In the genomic region with DNA sequence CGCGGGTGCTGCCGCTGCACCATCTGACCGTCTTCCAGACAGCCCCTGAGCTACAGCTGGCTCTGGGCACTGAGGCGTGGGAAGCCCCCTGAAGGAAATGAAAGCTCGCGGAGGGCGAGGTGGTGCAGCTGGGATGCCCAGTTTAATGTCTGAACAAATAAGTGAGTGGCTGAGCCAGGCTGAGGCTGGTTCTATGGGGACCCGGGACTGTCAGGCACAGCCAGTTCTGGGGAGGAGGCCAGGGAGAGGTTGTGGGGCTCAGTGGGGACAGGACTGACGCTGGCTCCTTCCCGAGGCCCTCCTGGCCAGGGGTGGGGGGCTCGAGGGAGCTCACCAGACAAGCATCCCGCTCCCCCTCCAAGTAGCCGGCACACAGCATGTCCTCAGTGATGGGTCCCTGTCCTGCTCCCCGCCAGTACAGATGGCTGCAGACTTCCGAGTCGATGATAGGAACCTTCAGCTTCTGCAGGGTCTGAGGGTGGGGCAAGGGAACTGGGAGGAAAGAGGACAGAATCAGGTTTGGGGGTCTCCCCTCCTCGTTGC, we compare ENCODE assay signal across 30 cellular contexts. TPM values are rescaled to one million over a fixed set of nuclear protein-coding genes. Genes with fewer than 3 reads are reported as not detected.
"Had no signal": no experiment of that assay in that cellular context is flagged by ENCODE, and none has a peak within 500 bp of the region (broad histone marks: within the 10 kb centered on the region; RNA-seq: fewer than 3 reads in every experiment).

No MANE protein-coding gene starts in this region.

- DNase-seq: activated CD4-positive, alpha-beta T cell treated with anti-CD3 and anti-CD28 coated beads, Interleukin-2, amount 10 ng/mL, durations not matched to agents 24 days and 14 days; activated CD4-positive, alpha-beta T cell treated with anti-CD3 and anti-CD28 coated beads, Interleukin-2, amount 50 U/mL, for 4 hours; activated CD8-positive, alpha-beta T cell treated with anti-CD3 and anti-CD28 coated beads for 36 hours; activated gamma-delta T cell treated with Interleukin-2 at 50 U/mL for 16 hours; activated naive CD4-positive, alpha-beta T cell treated with anti-CD3 and anti-CD28 coated beads for 36 hours; activated T-cell treated with anti-CD3 and anti-CD28 coated beads for 4 hours; activated T-cell treated with anti-CD3 and anti-CD28 coated beads, Interleukin-2, amount 50 U/mL, for 4 hours; adrenal gland; body of pancreas; cerebellar nuclear complex; Karpas-422; NCI-H1105; NCI-H1436; NCI-H1694; NCI-H1930; NCI-H2081 treated with DMSO at 0.1 percent for 48 hours; NCI-H226; NCI-H446 treated with DMSO at 0.1 percent for 48 hours; NCI-H524; RPMI8226; SIG-M5 had no signal

- H3K27ac Mint-ChIP-seq: activated CD4-positive, alpha-beta T cell treated with anti-CD3 and anti-CD28 coated beads, Interleukin-2, amount 10 ng/mL, durations not matched to agents 24 days and 14 days; activated CD8-positive, alpha-beta T cell treated with anti-CD3 and anti-CD28 coated beads for 36 hours; activated naive CD4-positive, alpha-beta T cell treated with anti-CD3 and anti-CD28 coated beads for 36 hours; activated naive CD4-positive, alpha-beta T cell treated with anti-CD3 and anti-CD28 coated beads, Interleukin-2, amount 50 U/mL, for 72 hours; activated T-helper 1 cell treated with anti-CD3 and anti-CD28 coated beads, Interleukin-12 subunit alpha, Interleukin-12 subunit beta, Interleukin-2, Interleukin-4 antibody, amounts not matched to agents 30 ng/mL and 10 ng/mL and 1 ng/mL, durations not matched to agents 14 hours and 24 hours and 36 hours; T-helper 1 cell treated with Interleukin-12 subunit alpha and Interleukin-12 subunit beta and Interleukin-4 antibody, amounts not matched to agents 30 μg/mL and 1 μg/mL, for 36 hours; T-helper 2 cell treated with Interferon-gamma antibody and Interleukin-4, amounts not matched to agents 5 μg/mL and 100 μg/mL, for 36 hours had no signal

- H3K27me3 ChIP-seq: body of pancreas, Peyer's patch had no signal

- H3K36me3 ChIP-seq: adrenal gland, breast epithelium, Peyer's patch had no signal

- ATAC-seq: activated CD8-positive, alpha-beta T cell treated with anti-CD3 and anti-CD28 coated beads for 36 hours; activated naive CD4-positive, alpha-beta T cell treated with anti-CD3 and anti-CD28 coated beads, Interleukin-2, amount 50 U/mL, for 72 hours; activated T-cell treated with anti-CD3 and anti-CD28 coated beads, Interleukin-2, amount 50 U/mL, for 4 hours; body of pancreas had no signal

- H3K27ac ChIP-seq: adrenal gland, body of pancreas, breast epithelium, Peyer's patch had no signal

- H3K4me3 Mint-ChIP-seq: activated CD4-positive, alpha-beta T cell treated with anti-CD3 and anti-CD28 coated beads, Interleukin-2, amount 10 ng/mL, durations not matched to agents 24 days and 14 days; activated CD8-positive, alpha-beta T cell treated with anti-CD3 and anti-CD28 coated beads for 36 hours; activated naive CD4-positive, alpha-beta T cell treated with anti-CD3 and anti-CD28 coated beads for 36 hours; activated T-cell treated with anti-CD3 and anti-CD28 coated beads, Interleukin-2, amount 50 U/mL, for 4 hours; activated T-helper 1 cell treated with anti-CD3 and anti-CD28 coated beads, Interleukin-12 subunit alpha, Interleukin-12 subunit beta, Interleukin-2, Interleukin-4 antibody, amounts not matched to agents 30 ng/mL and 10 ng/mL and 1 ng/mL, durations not matched to agents 14 hours and 24 hours and 36 hours; T-helper 1 cell treated with Interleukin-12 subunit alpha and Interleukin-12 subunit beta and Interleukin-4 antibody, amounts not matched to agents 30 μg/mL and 1 μg/mL, for 36 hours; T-helper 2 cell treated with Interferon-gamma antibody and Interleukin-4, amounts not matched to agents 5 μg/mL and 100 μg/mL, for 36 hours had no signal

- H3K4me3 ChIP-seq: adrenal gland, body of pancreas, breast epithelium, Peyer's patch had no signal

- H3K9me3 ChIP-seq: adrenal gland, body of pancreas, Peyer's patch had no signal

- H3K4me1 ChIP-seq: adrenal gland, breast epithelium had no signal

RNA-seq across cellular contexts. Expression of gene PRSS22, which starts 4.4 kb away (rescaled TPM):
- total RNA-seq: activated CD4-positive, alpha-beta T cell treated with anti-CD3 and anti-CD28 coated beads, Interleukin-2, amount 10 ng/mL, durations not matched to agents 24 days and 14 days; activated CD8-positive, alpha-beta T cell treated with anti-CD3 and anti-CD28 coated beads for 36 hours; activated naive CD4-positive, alpha-beta T cell treated with anti-CD3 and anti-CD28 coated beads for 36 hours; activated T-helper 1 cell treated with anti-CD3 and anti-CD28 coated beads, Interleukin-12 subunit alpha, Interleukin-12 subunit beta, Interleukin-2, Interleukin-4 antibody, amounts not matched to agents 30 ng/mL and 10 ng/mL and 1 ng/mL, durations not matched to agents 14 hours and 24 hours and 36 hours; MCF 10A; SK-MEL-5 had no signal

RNA-seq across cellular contexts. Expression of gene ZG16B, which starts 23.5 kb away (rescaled TPM):
- total RNA-seq: astrocyte, body of pancreas, SK-MEL-5 had no signal

RNA-seq across cellular contexts. Expression of gene PRSS21, which starts 36.6 kb away (rescaled TPM):
- total RNA-seq: astrocyte, SK-MEL-5 had no signal

RNA-seq across cellular contexts. Expression of gene PRSS41, which starts 55.3 kb away (rescaled TPM):
- total RNA-seq: activated CD4-positive, alpha-beta T cell treated with anti-CD3 and anti-CD28 coated beads, Interleukin-2, amount 10 ng/mL, durations not matched to agents 24 days and 14 days; activated CD8-positive, alpha-beta T cell treated with anti-CD3 and anti-CD28 coated beads for 36 hours; activated naive CD4-positive, alpha-beta T cell treated with anti-CD3 and anti-CD28 coated beads for 36 hours; activated naive CD4-positive, alpha-beta T cell treated with anti-CD3 and anti-CD28 coated beads, Interleukin-2, amount 50 U/mL, for 72 hours; activated T-cell treated with anti-CD3 and anti-CD28 coated beads, Interleukin-2, amount 50 U/mL, for 4 hours; activated T-helper 1 cell treated with anti-CD3 and anti-CD28 coated beads, Interleukin-12 subunit alpha, Interleukin-12 subunit beta, Interleukin-2, Interleukin-4 antibody, amounts not matched to agents 30 ng/mL and 10 ng/mL and 1 ng/mL, durations not matched to agents 14 hours and 24 hours and 36 hours; adrenal gland; astrocyte; body of pancreas; breast epithelium; MCF 10A; Peyer's patch; SK-MEL-5 had no signal
- polyA plus RNA-seq: adrenal gland had no signal
